ENCODE assay signal across 8 cellular contexts in genomic region chr14:71362920-71363584, GRCh38. TPM values are rescaled to one million over a fixed set of nuclear protein-coding genes. Genes with fewer than 3 reads are reported as not detected.
DNase-seq lines count a peak whose midpoint lies in the region; TF ChIP-seq lines count a peak whose summit lies in the region.

No MANE protein-coding gene starts in this region.

- H3K27me3 ChIP-seq in GM06990 (replicated peaks; ENCODE audit: control insufficient read depth, insufficient read depth, low read length) (no peaks in the 10 kb centered on the region), rectal smooth muscle tissue (ENCODE audit: control insufficient read depth, insufficient read depth, low read length) (no peaks in the 10 kb centered on the region)

- H3K9ac ChIP-seq in rectal smooth muscle tissue (ENCODE audit: low read length), result no peak overlapping the region

- H3K4me1 ChIP-seq in rectal smooth muscle tissue (ENCODE audit: control insufficient read depth, insufficient read depth, low read length), result peaks cover 22% of the 10 kb centered on the region

- H3K27ac ChIP-seq in coronary artery (peak overlapping the region; percentile 17 to 74), rectal smooth muscle tissue (ENCODE audit: low read depth, low read length) (peak overlapping the region; percentile 71)

- H3K36me3 ChIP-seq in GM06990 (ENCODE audit: control insufficient read depth, insufficient read depth, low read length) (no peaks in the 10 kb centered on the region), rectal smooth muscle tissue (ENCODE audit: control insufficient read depth, insufficient read depth, low read length) (no peaks in the 10 kb centered on the region)

- peak; percentile 50 for DNase-seq in GM06990 (ENCODE audit: extremely low read depth, insufficient read length)
- DNase-seq in M059J (ENCODE audit: low read depth), result peak; percentile 55
- DNase-seq in coronary artery (ENCODE audit: low spot score), result no peak
- no peak for DNase-seq in C1 segment of cervical spinal cord (lab: John Stamatoyannopoulos, UW)
- DNase-seq in DMS 273 (lab: John Stamatoyannopoulos, UW; ENCODE audit: unreplicated experiment), result no peak
- DNase-seq in stimulated activated CD4-positive, alpha-beta T cell treated with anti-CD3 and anti-CD28 coated beads, Interleukin-1b, Interleukin-23, amount 100 ng/mL, for 48 hours, result no peak
- no peak for DNase-seq in activated CD4-positive, CD25-positive, alpha-beta regulatory T cell treated with anti-CD3 and anti-CD28 coated beads, Interleukin-2, amount 50 U/mL, for 72 hours

- TF ChIP-seq CTCF in GM06990 (IDR thresholded peaks at IDR 0.05; ENCODE audit: insufficient read depth, low read length, poor library complexity, severe bottlenecking), result no peak
- TF ChIP-seq CTCF in coronary artery (IDR thresholded peaks at IDR 0.05), result no peak

- H3K4me3 ChIP-seq in GM06990 (replicated peaks; ENCODE audit: low read depth, low read length) (no peak overlapping the region), coronary artery (peak overlapping the region; percentile 56), rectal smooth muscle tissue (ENCODE audit: low read length) (no peak overlapping the region)

RNA-seq across cellular contexts. Expression of gene SIPA1L1, which starts 42.8 kb away (rescaled TPM):
- 32.4 and 49.4 TPM in 2 replicates for total RNA-seq in M059J (2014; rRNA removed; shearing (Covaris generic))

Comparison
In these comparisons a context has a peak if more than half of its experiments do, and no peak if none do; other contexts are left out.
1. DNase-seq: peak in GM06990 (single experiment) and M059J (single experiment); none in coronary artery (single experiment), C1 segment of cervical spinal cord (0 of 14), DMS 273 (single experiment), stimulated activated CD4-positive, alpha-beta T cell treated with anti-CD3 and anti-CD28 coated beads, Interleukin-1b, Interleukin-23, amount 100 ng/mL, for 48 hours (single experiment) and activated CD4-positive, CD25-positive, alpha-beta regulatory T cell treated with anti-CD3 and anti-CD28 coated beads, Interleukin-2, amount 50 U/mL, for 72 hours (single experiment).